Comparison of ENCODE assay signal across 16 cellular contexts in genomic region chr3:5126586-5126985, GRCh38. TPM values are rescaled to one million over a fixed set of nuclear protein-coding genes. Genes with fewer than 3 reads are reported as not detected.
DNase-seq lines count a peak whose midpoint lies in the region; ATAC-seq, FAIRE-seq and TF ChIP-seq lines count a peak whose summit lies in the region.
"Had no signal": no experiment of that assay in that cellular context is flagged by ENCODE, and none has a peak within 500 bp of the region (broad histone marks: within the 10 kb centered on the region; RNA-seq: fewer than 3 reads in every experiment).

No MANE protein-coding gene starts in this region.

- FAIRE-seq in bronchial epithelial cell (lab: Jason Lieb, UNC) = no peak

- H3K27ac ChIP-seq in psoas muscle (peak overlapping the region; percentile 95), Peyer's patch (no peak overlapping the region), stomach (no peak overlapping the region)
- H3K27ac ChIP-seq: SJSA1 had no signal

- no peaks in the 10 kb centered on the region for H3K27me3 ChIP-seq in bronchial epithelial cell (ENCODE audit: control insufficient read depth, insufficient read depth, low read length)
- H3K27me3 ChIP-seq in psoas muscle (ENCODE audit: insufficient read depth in 3 of 3, low read length in 2 of 3) = no peaks in the 10 kb centered on the region
- no peaks in the 10 kb centered on the region for H3K27me3 ChIP-seq in Peyer's patch
- no peaks in the 10 kb centered on the region for H3K27me3 ChIP-seq in stomach
- H3K27me3 ChIP-seq: SJSA1, testis had no signal

- H3K36me3 ChIP-seq in bronchial epithelial cell (ENCODE audit: control insufficient read depth, insufficient read depth, low read length) = peaks cover 3% of the 10 kb centered on the region
- peaks cover 5% of the 10 kb centered on the region in 2 donors for H3K36me3 ChIP-seq in psoas muscle (ENCODE audit: insufficient read depth in 1 of 2, low read depth in 1 of 2)
- no peaks in the 10 kb centered on the region for H3K36me3 ChIP-seq in Peyer's patch
- H3K36me3 ChIP-seq in stomach = peaks cover 0 to 10% (median 0%) of the 10 kb centered on the region in 4 donors

- no peak for TF ChIP-seq POLR2A in NB4 (IDR thresholded peaks at IDR 0.05; ENCODE audit: extremely low read depth, insufficient read length)
- no peak for TF ChIP-seq POLR2A in Peyer's patch (IDR thresholded peaks at IDR 0.05)
- TF ChIP-seq POLR2A in stomach (IDR thresholded peaks at IDR 0.05) = no peak

- peaks cover 54% of the 10 kb centered on the region for H3K4me1 ChIP-seq in psoas muscle
- peaks cover 0 to 34% (median 2%) of the 10 kb centered on the region in 4 donors for H3K4me1 ChIP-seq in Peyer's patch
- H3K4me1 ChIP-seq in stomach = peaks cover 16 to 73% (median 43%) of the 10 kb centered on the region in 4 donors

- DNase-seq in SKM-1 treated with dmso at 0.1 percent for 144 hours (lab: John Stamatoyannopoulos, UW; ENCODE audit: unreplicated experiment) = peak; percentile 48
- no peak for DNase-seq in SKM-1 (lab: John Stamatoyannopoulos, UW; ENCODE audit: unreplicated experiment)
- peak; percentile 51 for DNase-seq in NB4 (ENCODE audit: low read depth)
- DNase-seq in bronchial epithelial cell (ENCODE audit: low read depth) = peak; percentile 81
- DNase-seq in psoas muscle = no peak
- no peak for DNase-seq in Peyer's patch
- DNase-seq in NCI-H2227 treated with DMSO at 0.1 percent for 48 hours (lab: John Stamatoyannopoulos, UW) = no peak
- no peak for DNase-seq in stomach
- DNase-seq: activated CD4-positive, alpha-beta T cell treated with anti-CD3 and anti-CD28 coated beads for 36 hours; activated naive CD4-positive, alpha-beta T cell treated with anti-CD3 and anti-CD28 coated beads, Interleukin-2, amount 50 U/mL, for 16 hours; DMS 273 treated with DMSO at 0.1 percent for 48 hours; mesendoderm; NCI-H446; stimulated activated CD4-positive, alpha-beta T cell treated with anti-CD3 and anti-CD28 coated beads, Interleukin-4, amount 100 ng/mL, for 4 hours; testis had no signal

- H3K9me3 ChIP-seq in psoas muscle = no peaks in the 10 kb centered on the region
- no peaks in the 10 kb centered on the region for H3K9me3 ChIP-seq in Peyer's patch
- no peaks in the 10 kb centered on the region for H3K9me3 ChIP-seq in stomach
- H3K9me3 ChIP-seq: SJSA1, testis had no signal

- TF ChIP-seq CTCF in NB4 (IDR thresholded peaks at IDR 0.05; ENCODE audit: low read depth, low read length) (no peak), bronchial epithelial cell (IDR thresholded peaks at IDR 0.05; ENCODE audit: insufficient read depth, low read length, severe bottlenecking) (no peak), psoas muscle (IDR thresholded peaks at IDR 0.05) (no peak), Peyer's patch (IDR thresholded peaks at IDR 0.05) (no peak), stomach (IDR thresholded peaks at IDR 0.05) (no peak)

- no peak for TF ChIP-seq EP300 in stomach (IDR thresholded peaks at IDR 0.05)

- intact Hi-C loops in psoas muscle (cut with DNase I) (loop anchor here in 1 of 2 donors (5.0 kb wide), 1 partner anchor 41 kb away; no protein-coding TSS in a partner anchor), stomach (cut with DNase I; ENCODE audit: low total_unique reads) (loop anchor here (10.0 kb wide), 1 partner anchor 58 kb away; the partner anchor contains the start of gene EDEM1)

- H3K4me3 ChIP-seq in NB4 (ENCODE audit: low read depth, low read length) (peak overlapping the region; percentile 56), bronchial epithelial cell (ENCODE audit: low read depth, low read length) (no peak overlapping the region), psoas muscle (no peak overlapping the region), Peyer's patch (no peak overlapping the region), stomach (no peak overlapping the region)
- H3K4me3 ChIP-seq: SJSA1, testis had no signal

- ATAC-seq in psoas muscle = no peak
- ATAC-seq: activated CD4-positive, alpha-beta T cell treated with anti-CD3 and anti-CD28 coated beads for 36 hours had no signal

RNA-seq across cellular contexts. Expression of gene ARL8B, which starts 4.5 kb away (rescaled TPM):
- 145 and 146 TPM in 2 replicates for total RNA-seq in bronchial epithelial cell
- 100 to 1,000 TPM in 2 of 4 donors, 10 to 100 TPM in 2; 35.1 to 154 (median 109) TPM for total RNA-seq in psoas muscle
- 100 to 1,000 TPM; 140 to 266 (median 178) TPM for polyA plus RNA-seq in psoas muscle
- total RNA-seq in Peyer's patch = 10 to 100 TPM; 32.6 to 47.0 (median 36.8) TPM
- 10 to 100 TPM; 14.8 to 73.6 (median 43.2) TPM for total RNA-seq in stomach
- polyA plus RNA-seq in stomach = 10 to 100 TPM; 23.6 to 28.6 (median 24.0) TPM

Comparison
In these comparisons a context has a peak if more than half of its experiments do, and no peak if none do; other contexts are left out.
1. DNase-seq: peak in SKM-1 treated with dmso at 0.1 percent for 144 hours (single experiment), NB4 (single experiment) and bronchial epithelial cell (single experiment); none in SKM-1 (single experiment), psoas muscle (0 of 2), Peyer's patch (0 of 3), NCI-H2227 treated with DMSO at 0.1 percent for 48 hours (single experiment) and stomach (single experiment).